ENCODE assay signal across 15 cellular contexts in the genomic region with DNA sequence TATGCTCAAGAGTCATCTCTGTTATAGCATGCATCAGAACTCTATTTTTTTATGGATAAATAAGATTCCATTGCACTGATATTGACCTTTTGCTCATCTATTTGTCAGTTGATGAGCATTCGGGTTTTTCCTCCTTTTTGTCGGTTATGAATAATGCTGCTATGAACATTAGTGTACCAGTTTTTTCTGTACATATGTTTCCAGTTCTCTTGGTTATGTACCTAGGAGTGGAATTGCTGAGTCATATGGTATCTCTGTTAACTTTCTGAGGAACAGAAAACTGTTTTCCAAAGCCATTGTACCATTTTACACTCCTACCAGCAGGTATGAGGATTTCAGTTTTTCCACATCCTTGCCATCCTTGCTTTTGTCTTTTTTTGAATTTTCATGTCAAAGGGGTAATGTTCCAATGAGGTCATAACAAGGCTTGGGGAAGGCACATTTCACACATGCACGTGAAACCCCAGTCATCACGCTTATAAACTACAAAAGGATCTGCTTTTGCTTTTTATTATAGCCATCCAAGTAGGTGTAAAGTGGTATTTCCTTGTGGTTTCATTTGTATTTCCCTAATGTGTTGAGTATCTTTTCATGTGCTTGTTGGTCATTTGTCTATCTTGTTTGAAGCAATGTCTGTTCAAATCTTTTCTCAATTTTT. TPM values are rescaled to one million over a fixed set of nuclear protein-coding genes. Genes with fewer than 3 reads are reported as not detected.
DNase-seq lines count a peak whose midpoint lies in the region; ATAC-seq, FAIRE-seq and TF ChIP-seq lines count a peak whose summit lies in the region.
"Had no signal": no experiment of that assay in that cellular context is flagged by ENCODE, and none has a peak within 500 bp of the region (broad histone marks: within the 10 kb centered on the region; RNA-seq: fewer than 3 reads in every experiment).

No MANE protein-coding gene starts in this region.

- H2BK12ac ChIP-seq in mesenchymal stem cell (ENCODE audit: low read length in 2 of 2): no peak overlapping the region

- H2BK120ac ChIP-seq in mesenchymal stem cell (ENCODE audit: low read depth, low read length): no peak overlapping the region

- H3K27ac ChIP-seq in GM23248 (peak overlapping the region; percentile 42), mesenchymal stem cell (ENCODE audit: low read length, poor library complexity, severe bottlenecking) (no peak overlapping the region)
- H3K27ac ChIP-seq: esophagus squamous epithelium, PC-9 had no signal

- no peaks in the 10 kb centered on the region for H3K9me2 ChIP-seq in GM23248 (ENCODE audit: insufficient read depth)

- no peak for ATAC-seq in HG02884 (IDR thresholded peaks at IDR 0.05; ENCODE audit: unreplicated experiment)

- H4K20me1 ChIP-seq in GM23248 (ENCODE audit: insufficient read depth): no peaks in the 10 kb centered on the region

- no peak overlapping the region for H3K23ac ChIP-seq in mesenchymal stem cell (ENCODE audit: low read length in 2 of 2)

- H4K91ac ChIP-seq in mesenchymal stem cell (ENCODE audit: low read length): no peak overlapping the region

- H3K4me2 ChIP-seq in GM23248 (ENCODE audit: unreplicated experiment): peak overlapping the region; percentile 24
- H3K4me2 ChIP-seq in mesenchymal stem cell (ENCODE audit: low read length, poor library complexity, severe bottlenecking): no peak overlapping the region
- H3K4me2 ChIP-seq: PC-9 had no signal

- H3K27me3 ChIP-seq in GM23248 (replicated peaks; ENCODE audit: insufficient read depth): no peaks in the 10 kb centered on the region
- no peaks in the 10 kb centered on the region for H3K27me3 ChIP-seq in mesenchymal stem cell (ENCODE audit: control insufficient read depth in 1 of 2, insufficient read depth in 1 of 2, low read length in 2 of 2)
- H3K27me3 ChIP-seq: esophagus squamous epithelium had no signal

- H3K9ac ChIP-seq in GM23248: no peak overlapping the region
- H3K9ac ChIP-seq in mesenchymal stem cell (ENCODE audit: low read length): peak overlapping the region; percentile 38

- WGBS in GM23248 (ENCODE audit: low coverage in 1 of 2, low lambda C conversion rate in 2 of 2, missing lambda C conversion rate in 2 of 2), 2 experiments: 35 to 43% methylated on average over 4 of the region's 4 CpGs
- 100% methylated on average over 2 of the region's 4 CpGs for WGBS in mesenchymal stem cell

- H3K36me3 ChIP-seq in GM23248 (ENCODE audit: low read depth): no peaks in the 10 kb centered on the region
- no peaks in the 10 kb centered on the region for H3K36me3 ChIP-seq in mesenchymal stem cell (ENCODE audit: control insufficient read depth in 1 of 2, insufficient read depth in 2 of 2, low read depth in 1 of 2, low read length in 2 of 2)
- H3K36me3 ChIP-seq: esophagus squamous epithelium had no signal

- H2AFZ ChIP-seq in GM23248 (peak overlapping the region; percentile 14), mesenchymal stem cell (ENCODE audit: low read depth, low read length) (no peak overlapping the region)
- H2AFZ ChIP-seq: PC-9 had no signal

- no peak for FAIRE-seq in urothelium cell line (lab: Jason Lieb, UNC)
- FAIRE-seq: colon had no signal

- no peak overlapping the region for H2BK5ac ChIP-seq in mesenchymal stem cell (ENCODE audit: low read depth, low read length, poor library complexity, severe bottlenecking)

- H3K9me3 ChIP-seq in GM23248 (ENCODE audit: low read depth) (no peaks in the 10 kb centered on the region), mesenchymal stem cell (ENCODE audit: control insufficient read depth, low read length) (peaks cover 5% of the 10 kb centered on the region)

- in situ Hi-C loops in GM23248 (cut with MboI): loop anchor here (10.0 kb wide), 1 partner anchor 55 kb away; no protein-coding TSS in a partner anchor

- H3K4me1 ChIP-seq in GM23248 (ENCODE audit: insufficient read depth): peaks cover 17% of the 10 kb centered on the region
- H3K4me1 ChIP-seq in mesenchymal stem cell (ENCODE audit: control insufficient read depth, insufficient read depth, low read depth, low read length): no peaks in the 10 kb centered on the region
- H3K4me1 ChIP-seq: esophagus squamous epithelium had no signal

- no peak overlapping the region for H3K18ac ChIP-seq in mesenchymal stem cell (ENCODE audit: low read depth in 1 of 2, low read length in 2 of 2)

- H3K79me1 ChIP-seq in mesenchymal stem cell (replicated peaks; ENCODE audit: low read length, poor library complexity, severe bottlenecking): no peaks in the 10 kb centered on the region

- peaks cover 18% of the 10 kb centered on the region for H3F3A ChIP-seq in GM23248 (ENCODE audit: insufficient read depth)

- no peak overlapping the region for H3K4ac ChIP-seq in mesenchymal stem cell (ENCODE audit: low read depth in 1 of 2, low read length in 2 of 2)

- H3K4me3 ChIP-seq in GM23248: no peak overlapping the region
- peak overlapping the region in 1 of 2 experiments; percentile 27 for H3K4me3 ChIP-seq in mesenchymal stem cell (ENCODE audit: insufficient read depth in 1 of 2, low read depth in 1 of 2, low read length in 2 of 2)
- H3K4me3 ChIP-seq: esophagus squamous epithelium, lung, PC-9 had no signal

- peak; percentile 68 for DNase-seq in EL
- DNase-seq in GM23248: peak; percentile 81
- DNase-seq in amniotic stem cell (lab: John Stamatoyannopoulos, UW): peak; percentile 57
- DNase-seq in mesenchymal stem cell: peak; percentile 6
- no peak for DNase-seq in urothelium cell line (ENCODE audit: low spot score)
- no peak for DNase-seq in SIG-M5 (lab: John Stamatoyannopoulos, UW)
- no peak for DNase-seq in GM20000 (ENCODE audit: low spot score)
- DNase-seq: activated naive CD4-positive, alpha-beta T cell; esophagus squamous epithelium; NCI-H1092 treated with DMSO at 0.1 percent for 48 hours; NCI-H446 treated with DMSO at 0.1 percent for 48 hours; PC-9 had no signal

- H2BK15ac ChIP-seq in mesenchymal stem cell (ENCODE audit: low read depth, poor library complexity, severe bottlenecking): no peak overlapping the region

- no peaks in the 10 kb centered on the region for H3K79me2 ChIP-seq in GM23248 (ENCODE audit: insufficient read depth)

- H3K14ac ChIP-seq in mesenchymal stem cell (ENCODE audit: low read length in 2 of 2): no peak overlapping the region

- H2AK5ac ChIP-seq in mesenchymal stem cell (ENCODE audit: low read length, severe bottlenecking): no peak overlapping the region

- H4K8ac ChIP-seq in mesenchymal stem cell (ENCODE audit: low read length): no peak overlapping the region

- TF ChIP-seq CTCF in GM20000 (IDR thresholded peaks at IDR 0.05; ENCODE audit: extremely low read depth, missing control alignments): no peak

RNA-seq across cellular contexts. Expression of a gene that starts 14.6 kb away (rescaled TPM):
- 4.4 and 4.6 TPM in 2 replicates for total RNA-seq in GM23248 (2014; rRNA removed; shearing (Covaris generic))
- polyA plus RNA-seq in GM23248 (2016; fragmentation: Nextera tagmentation; extraction: Ambion mirVana): 3.5 and 3.9 TPM in 2 replicates
- polyA plus RNA-seq in mesenchymal stem cell (2013, experiment 1 of 2): 2.9 TPM
- polyA plus RNA-seq in mesenchymal stem cell (2013, experiment 2 of 2): 2.9 TPM

RNA-seq across cellular contexts. Expression of a gene that starts 47.1 kb away (rescaled TPM):
- 6.7 and 10.6 TPM in 2 replicates for total RNA-seq in GM23248 (2014; rRNA removed; shearing (Covaris generic))
- 5.1 and 5.7 TPM in 2 replicates for polyA plus RNA-seq in GM23248 (2016; fragmentation: Nextera tagmentation; extraction: Ambion mirVana)
- 3.5 TPM for polyA plus RNA-seq in mesenchymal stem cell (2013, experiment 1 of 2)
- polyA plus RNA-seq in mesenchymal stem cell (2013, experiment 2 of 2): 3.6 TPM

Comparison
In these comparisons a context has a peak if more than half of its experiments do, and no peak if none do; other contexts are left out.
1. DNase-seq: peak in EL (single experiment), GM23248 (single experiment), amniotic stem cell (single experiment) and mesenchymal stem cell (single experiment); none in urothelium cell line (single experiment), SIG-M5 (single experiment) and GM20000 (single experiment).